In genomic region chr1:154191990-154192450, GRCh38 we compare ENCODE assay signal across 2 cellular contexts.
TF ChIP-seq lines count a peak whose summit lies in the region.

TSS of gene TPM3 (minus strand) at chr1:154192100. CDS start at chr1:154192018, 82 bp downstream.

TF ChIP-seq in GM12878, 131 proteins besides CTCF, POLR2A, EP300 and RAD21:
- TF ChIP-seq SUPT20H (IDR thresholded peaks at IDR 0.05; ENCODE audit: borderline replicate concordance, control insufficient read depth, low read depth, low read length) (no peak), CREM (IDR thresholded peaks at IDR 0.05; ENCODE audit: low read depth) (no peak), PAX5 (IDR thresholded peaks at IDR 0.05; ENCODE audit: borderline replicate concordance, low read depth, low read length) (no peak), NFIC (IDR thresholded peaks at IDR 0.05; ENCODE audit: low read depth, low read length) (no peak), ATF3 (IDR thresholded peaks at IDR 0.05; ENCODE audit: borderline replicate concordance, extremely low read depth, low read depth, low read length) (no peak), ZNF217 (IDR thresholded peaks at IDR 0.05) (no peak), MLLT1 (IDR thresholded peaks at IDR 0.05) (no peak), SREBF1 (IDR thresholded peaks at IDR 0.05; ENCODE audit: low read length) (no peak), SIN3A (IDR thresholded peaks at IDR 0.05; ENCODE audit: low read depth, low read length) (no peak), WRNIP1 (IDR thresholded peaks at IDR 0.05; ENCODE audit: borderline replicate concordance, low read depth, low read length) (no peak), TAF1 (IDR thresholded peaks at IDR 0.05; ENCODE audit: borderline replicate concordance, low read depth, low read length) (no peak)

TF ChIP-seq in HepG2, 621 proteins besides CTCF, POLR2A, EP300 and RAD21:
- TF ChIP-seq REST (IDR thresholded peaks at IDR 0.05; ENCODE audit: borderline replicate concordance in 1 of 2, low read depth in 1 of 2, low read length in 2 of 2) (no peak), SOX13 (IDR thresholded peaks at IDR 0.05) (no peak), SOX13 (CRISPR knock-in tag; conservative IDR thresholded peaks at IDR 0.05 in 1 of 2, IDR thresholded peaks at IDR 0.05 in 1 of 2) (peak in 1 of 2 experiments; percentile 63; a peak in 2 of 4 replicates)
